19 cellular contexts compared by ENCODE assay signal in genomic region chr6:39815356-39815755, GRCh38. TPM values are rescaled to one million over a fixed set of nuclear protein-coding genes. Genes with fewer than 3 reads are reported as not detected.
DNase-seq lines count a peak whose midpoint lies in the region; ATAC-seq, FAIRE-seq and TF ChIP-seq lines count a peak whose summit lies in the region.
"Had no signal": no experiment of that assay in that cellular context is flagged by ENCODE, and none has a peak within 500 bp of the region (broad histone marks: within the 10 kb centered on the region; RNA-seq: fewer than 3 reads in every experiment).

No MANE protein-coding gene starts in this region.

- no peaks in the 10 kb centered on the region for H3K36me3 Mint-ChIP-seq in MCF 10A (ENCODE audit: insufficient read depth, unreplicated experiment)
- H3K36me3 Mint-ChIP-seq: CD14-positive monocyte; CD8-positive, alpha-beta T cell had no signal

- no peak for DNase-seq in GM18507 (ENCODE audit: extremely low spot score, insufficient read length, low read depth)
- no peak for DNase-seq in GM12878 (ENCODE audit: low read depth, low spot score)
- DNase-seq in thoracic aorta (ENCODE audit: low spot score): no peak
- DNase-seq in Right ventricle myocardium superior: no peak
- no peak for DNase-seq in MCF 10A (ENCODE audit: unreplicated experiment)
- no peak for DNase-seq in Peyer's patch
- DNase-seq: CD8-positive, alpha-beta T cell; COR-L47; DND-41; GDM1; GM23248 had no signal

- POLR2A ChIA-PET in GM12878 (lab: Charles Lee) (no interaction called here), MCF 10A (lab: Yijun Ruan, JAX) (no interaction called here)

- H3K4me3 Mint-ChIP-seq in MCF 10A (ENCODE audit: unreplicated experiment): no peak overlapping the region
- H3K4me3 Mint-ChIP-seq: CD14-positive monocyte; CD8-positive, alpha-beta T cell; IgD-negative memory B cell had no signal

- no peak for TF ChIP-seq EP300 in GM12878 (IDR thresholded peaks at IDR 0.05; ENCODE audit: borderline replicate concordance in 1 of 2, control insufficient read depth in 1 of 2, low read depth in 2 of 2, low read length in 2 of 2)

- H3K27ac ChIP-seq in GM12878 (ENCODE audit: control insufficient read depth, insufficient read depth) (no peak overlapping the region), layer of hippocampus (ENCODE audit: low read depth, low read length) (peak overlapping the region; percentile 10), thoracic aorta (peak overlapping the region; percentile 84 to 87), Peyer's patch (peak overlapping the region in 1 of 4 donors; percentile 41)
- H3K27ac ChIP-seq: 22Rv1, GM23248 had no signal

- H3K4me1 Mint-ChIP-seq in MCF 10A (ENCODE audit: insufficient read depth, unreplicated experiment): no peaks in the 10 kb centered on the region

- no peaks in the 10 kb centered on the region for H4K20me1 ChIP-seq in GM12878 (ENCODE audit: control insufficient read depth, insufficient read depth)

- H3K27ac Mint-ChIP-seq in MCF 10A (ENCODE audit: low read depth, unreplicated experiment): no peak overlapping the region
- H3K27ac Mint-ChIP-seq: CD14-positive monocyte; CD8-positive, alpha-beta T cell; IgD-negative memory B cell had no signal

- H3K36me3 ChIP-seq in GM12878 (ENCODE audit: control insufficient read depth in 2 of 2, insufficient read depth in 2 of 2, low read length in 1 of 2) (no peaks in the 10 kb centered on the region), thoracic aorta (no peaks in the 10 kb centered on the region), Peyer's patch (no peaks in the 10 kb centered on the region)

- peaks cover 3% of the 10 kb centered on the region; the same call in 1 of the 2 replicates for H3K4me1 ChIP-seq in GM12878 (ENCODE audit: control insufficient read depth, insufficient read depth, low read length)
- peaks cover 61 to 96% of the 10 kb centered on the region in 2 donors for H3K4me1 ChIP-seq in thoracic aorta (ENCODE audit: control insufficient read depth in 1 of 2, low read depth in 2 of 2)
- peaks cover 0 to 14% (median 0%) of the 10 kb centered on the region in 4 donors for H3K4me1 ChIP-seq in Peyer's patch

- H3K9me3 ChIP-seq in GM12878 (replicated peaks; ENCODE audit: control insufficient read depth, insufficient read depth, low read length) (no peaks in the 10 kb centered on the region), thoracic aorta (no peaks in the 10 kb centered on the region), Peyer's patch (no peaks in the 10 kb centered on the region)

- peak; percentile 47 for FAIRE-seq in GM18507 (lab: Jason Lieb, UNC)
- no peak for FAIRE-seq in GM12878 (lab: Jason Lieb, UNC)
- FAIRE-seq: D721Med, H54 had no signal

- CTCF ChIA-PET in GM12878 (lab: Yijun Ruan, JAX) (interaction anchor here (3.8 kb wide), 1 partner anchor 50 kb away, joined by 22 read pairs; no protein-coding TSS in a partner anchor), MCF 10A (lab: Yijun Ruan, JAX) (interaction anchor here (0.6 to 0.7 kb wide), 2 partner anchors 642 to 1051 kb away, joined by 3 read pairs; no protein-coding TSS in a partner anchor)

- BruUV-seq in GM12878 (replicated peaks; lab: Mats Ljungman, UMichigan) (no TSS peak), MCF 10A (replicated peaks; lab: Mats Ljungman, UMichigan) (no TSS peak)

- peak; percentile 51 for ATAC-seq in GM12878
- no peak for ATAC-seq in thoracic aorta (ENCODE audit: insufficient number of reproducible peaks, low FRiP score, low read depth)
- ATAC-seq in Right ventricle myocardium superior (ENCODE audit: poor library complexity): no peak
- ATAC-seq: CD8-positive, alpha-beta T cell; HCT116 had no signal

- H3K9me3 Mint-ChIP-seq in MCF 10A (ENCODE audit: unreplicated experiment): no peaks in the 10 kb centered on the region
- H3K9me3 Mint-ChIP-seq: CD14-positive monocyte; CD8-positive, alpha-beta T cell had no signal

- TF ChIP-seq RAD21 in GM12878 (IDR thresholded peaks at IDR 0.05; ENCODE audit: insufficient read depth, low read depth, low read length): no peak

- no peak for TF ChIP-seq CTCF in GM12878 (IDR thresholded peaks at IDR 0.05 in 2 of 3, conservative IDR thresholded peaks at IDR 0.05 in 1 of 3; ENCODE audit: control insufficient read depth in 2 of 3, extremely low read depth in 1 of 3, insufficient read depth in 1 of 3, low read depth in 3 of 3, low read length in 3 of 3)
- no peak for TF ChIP-seq CTCF in thoracic aorta (IDR thresholded peaks at IDR 0.05)
- no peak for TF ChIP-seq CTCF in MCF 10A (IDR thresholded peaks at IDR 0.05; ENCODE audit: unreplicated experiment)
- no peak for TF ChIP-seq CTCF in Peyer's patch (IDR thresholded peaks at IDR 0.05)

- in situ Hi-C loops in GM12878 (cut with MboI): no loop called here

- H3K4me2 ChIP-seq in GM12878 (ENCODE audit: control insufficient read depth, insufficient read depth): no peak overlapping the region

- no peak overlapping the region for H3K9ac ChIP-seq in GM12878 (ENCODE audit: control insufficient read depth, insufficient read depth, low read length)
- H3K9ac ChIP-seq: GM23248 had no signal

- TF ChIP-seq POLR2A in GM12878 (IDR thresholded peaks at IDR 0.05; ENCODE audit: low read depth, low read length) (no peak), Peyer's patch (IDR thresholded peaks at IDR 0.05) (no peak)

- H3K4me3 ChIP-seq in GM12878: no peak overlapping the region
- no peak overlapping the region for H3K4me3 ChIP-seq in thoracic aorta
- no peak overlapping the region for H3K4me3 ChIP-seq in Peyer's patch
- H3K4me3 ChIP-seq: GM23248 had no signal

- RAD21 ChIA-PET in GM12878 (lab: Charles Lee; ENCODE audit: unreplicated experiment): interaction anchor here (1.2 kb wide), 2 partner anchors 37 to 39 kb away, joined by 4 read pairs; no protein-coding TSS in a partner anchor

- 56% methylated on average over 3 of the region's 3 CpGs for WGBS in GM12878 (ENCODE audit: insufficient coverage, insufficient replicate concordance, low lambda C conversion rate, missing lambda C conversion rate)

- no peak overlapping the region for H2AFZ ChIP-seq in GM12878 (ENCODE audit: control insufficient read depth, low read depth, low read length)
- H2AFZ ChIP-seq: GM23248 had no signal

- no peaks in the 10 kb centered on the region for H3K27me3 ChIP-seq in GM12878 (replicated peaks in 1 of 2; ENCODE audit: control insufficient read depth in 2 of 2, insufficient read depth in 2 of 2, low read length in 1 of 2)
- H3K27me3 ChIP-seq in layer of hippocampus (ENCODE audit: control insufficient read depth, insufficient read depth, low read length): no peaks in the 10 kb centered on the region
- no peaks in the 10 kb centered on the region for H3K27me3 ChIP-seq in thoracic aorta (replicated peaks; ENCODE audit: insufficient read depth)
- H3K27me3 ChIP-seq in Peyer's patch: no peaks in the 10 kb centered on the region

- intact Hi-C loops in GM12878 (cut with micrococcal nuclease; ENCODE audit: unreplicated experiment): no loop called here
- intact Hi-C loops in Right ventricle myocardium superior (cut with DNase I): no loop called here
- intact Hi-C loops in MCF 10A (cut with micrococcal nuclease): no loop called here

- H3K27me3 Mint-ChIP-seq in MCF 10A (ENCODE audit: insufficient read depth, unreplicated experiment): no peaks in the 10 kb centered on the region

- no peaks in the 10 kb centered on the region for H3K79me2 ChIP-seq in GM12878 (ENCODE audit: control insufficient read depth, insufficient read depth, low read length)

- SMC1A ChIA-PET in GM12878 (lab: Charles Lee; ENCODE audit: uncharacterized antibody, unreplicated experiment): interaction anchor here (1.0 to 1.8 kb wide), 4 partner anchors 9 to 50 kb away, joined by 4 to 8 read pairs (median 6); no protein-coding TSS in a partner anchor

TF ChIP-seq in GM12878, 131 proteins besides CTCF, POLR2A, EP300 and RAD21 (continues in another document):
- TF ChIP-seq TCF3 (IDR thresholded peaks at IDR 0.05; ENCODE audit: borderline replicate concordance, insufficient read depth, low read depth, low read length) (no peak), NR2F1 (conservative IDR thresholded peaks at IDR 0.05) (no peak), FOXM1 (IDR thresholded peaks at IDR 0.05; ENCODE audit: low read depth, low read length) (no peak), MXI1 (IDR thresholded peaks at IDR 0.05; ENCODE audit: low read depth, low read length) (no peak), ZNF384 (IDR thresholded peaks at IDR 0.05; ENCODE audit: borderline replicate concordance, low read depth, low read length) (no peak), ZZZ3 (IDR thresholded peaks at IDR 0.05; ENCODE audit: control insufficient read depth, insufficient read length, low read depth) (no peak)

RNA-seq across cellular contexts. Expression of gene DAAM2, which starts 23.2 kb away (rescaled TPM):
- 0.13 TPM in 1 of 2 replicates, not detected in the other for total RNA-seq in GM12878 (2013; cell fraction: nucleolus; rRNA removed)
- total RNA-seq in GM12878 (2014; rRNA removed) (not detected in 2 replicates), GM12878 (2014; rRNA removed; fragmentation: Illumina TruSeq; extraction: Trizol) (not detected in 2 replicates), GM12878 (2021) (0.05 TPM in 1 of 2 replicates, not detected in the other), thoracic aorta (10 to 100 TPM; 61.5 to 71.5 TPM), Right ventricle myocardium superior (13.0 TPM), MCF 10A (2022) (not detected in 2 replicates), Peyer's patch (100 to 1,000 TPM in 1 of 4 donors, 10 to 100 TPM in 2, 1 to 10 TPM in 1; 8.8 to 178 (median 22.5) TPM)
- polyA plus RNA-seq in GM12878 (2011; ENCODE audit: low read depth): not detected
- polyA plus RNA-seq in GM12878 (2011; rRNA removed) (0.13 and 0.22 TPM in 2 replicates), GM12878 (2014; fragmentation: Illumina TruSeq; extraction: Trizol) (not detected in 2 replicates), GM12878 (2014; fragmentation: Nextera tagmentation; extraction: Ambion mirVana) (not detected), GM12878 (2014; rRNA removed) (not detected in 2 replicates), GM12878 (2016; fragmentation: Nextera tagmentation; extraction: Ambion mirVana) (not detected)
- 0.06 and 0.12 TPM in 2 replicates for polyA plus RNA-seq in GM12878 (2011; cell fraction: cytosol; rRNA removed)
- polyA plus RNA-seq in GM12878 (2011; cell fraction: nucleus; rRNA removed): 0.25 and 0.27 TPM in 2 replicates
- polyA plus RNA-seq in GM12878 (2012): 0.06 TPM in 1 of 2 replicates, not detected in the other
- polyA minus RNA-seq in GM12878 (2011; rRNA and poly(A)+ RNA removed): under 0.01 and 0.31 TPM in 2 replicates
- not detected in 2 replicates for polyA minus RNA-seq in GM12878 (2011; cell fraction: cytosol; rRNA and poly(A)+ RNA removed)
- under 0.01 and 0.29 TPM in 2 replicates for polyA minus RNA-seq in GM12878 (2011; cell fraction: nucleus; rRNA and poly(A)+ RNA removed)
- total RNA-seq: CD8-positive, alpha-beta T cell; HT-29 had no signal
- polyA plus RNA-seq: CD14-positive monocyte, IgD-negative memory B cell had no signal
